21 cellular contexts compared by ENCODE assay signal in genomic region chr13:81676008-81676407, GRCh38.
DNase-seq lines count a peak whose midpoint lies in the region; ATAC-seq lines count a peak whose summit lies in the region.
"Had no signal": no experiment of that assay in that cellular context is flagged by ENCODE, and none has a peak within 500 bp of the region (broad histone marks: within the 10 kb centered on the region; RNA-seq: fewer than 3 reads in every experiment).

No MANE protein-coding gene starts in this region.

- peak overlapping the region; percentile 42 for H3K27ac Mint-ChIP-seq in activated naive CD8-positive, alpha-beta T cell treated with anti-CD3 and anti-CD28 coated beads for 36 hours
- no peak overlapping the region for H3K27ac Mint-ChIP-seq in activated naive CD8-positive, alpha-beta T cell treated with anti-CD3 and anti-CD28 coated beads, Interleukin-2, amount 50 U/mL, for 24 hours
- H3K27ac Mint-ChIP-seq: CD14-positive monocyte; CD4-positive, alpha-beta memory T cell; CD4-positive, CD25-positive, alpha-beta regulatory T cell; CD8-positive, alpha-beta memory T cell had no signal

- H3K4me3 Mint-ChIP-seq in activated naive CD8-positive, alpha-beta T cell treated with anti-CD3 and anti-CD28 coated beads for 36 hours, result no peak overlapping the region
- no peak overlapping the region for H3K4me3 Mint-ChIP-seq in activated naive CD8-positive, alpha-beta T cell treated with anti-CD3 and anti-CD28 coated beads, Interleukin-2, amount 50 U/mL, for 24 hours
- H3K4me3 Mint-ChIP-seq: CD14-positive monocyte; CD4-positive, alpha-beta memory T cell; CD4-positive, CD25-positive, alpha-beta regulatory T cell; CD8-positive, alpha-beta memory T cell had no signal

- peaks cover 3% of the 10 kb centered on the region for H3K9me3 Mint-ChIP-seq in activated naive CD8-positive, alpha-beta T cell treated with anti-CD3 and anti-CD28 coated beads for 36 hours
- H3K9me3 Mint-ChIP-seq in activated naive CD8-positive, alpha-beta T cell treated with anti-CD3 and anti-CD28 coated beads, Interleukin-2, amount 50 U/mL, for 24 hours, result peaks cover 5% of the 10 kb centered on the region

- no peaks in the 10 kb centered on the region for H3K4me1 Mint-ChIP-seq in activated naive CD8-positive, alpha-beta T cell treated with anti-CD3 and anti-CD28 coated beads for 36 hours
- no peaks in the 10 kb centered on the region for H3K4me1 Mint-ChIP-seq in activated naive CD8-positive, alpha-beta T cell treated with anti-CD3 and anti-CD28 coated beads, Interleukin-2, amount 50 U/mL, for 24 hours
- H3K4me1 Mint-ChIP-seq: CD14-positive monocyte; CD4-positive, alpha-beta memory T cell; CD4-positive, CD25-positive, alpha-beta regulatory T cell; CD8-positive, alpha-beta memory T cell had no signal

- H3K27me3 Mint-ChIP-seq in activated naive CD8-positive, alpha-beta T cell treated with anti-CD3 and anti-CD28 coated beads for 36 hours, result no peaks in the 10 kb centered on the region
- H3K27me3 Mint-ChIP-seq in activated naive CD8-positive, alpha-beta T cell treated with anti-CD3 and anti-CD28 coated beads, Interleukin-2, amount 50 U/mL, for 24 hours, result no peaks in the 10 kb centered on the region
- H3K27me3 Mint-ChIP-seq: CD4-positive, alpha-beta memory T cell; CD4-positive, CD25-positive, alpha-beta regulatory T cell; CD8-positive, alpha-beta memory T cell had no signal

- no peaks in the 10 kb centered on the region for H3K36me3 Mint-ChIP-seq in activated naive CD8-positive, alpha-beta T cell treated with anti-CD3 and anti-CD28 coated beads for 36 hours
- H3K36me3 Mint-ChIP-seq in activated naive CD8-positive, alpha-beta T cell treated with anti-CD3 and anti-CD28 coated beads, Interleukin-2, amount 50 U/mL, for 24 hours (ENCODE audit: low read depth), result no peaks in the 10 kb centered on the region
- H3K36me3 Mint-ChIP-seq: CD14-positive monocyte; CD4-positive, alpha-beta memory T cell; CD4-positive, CD25-positive, alpha-beta regulatory T cell; CD8-positive, alpha-beta memory T cell had no signal

- no peak for DNase-seq in activated naive CD8-positive, alpha-beta T cell treated with anti-CD3 and anti-CD28 coated beads for 36 hours
- DNase-seq in activated naive CD8-positive, alpha-beta T cell treated with anti-CD3 and anti-CD28 coated beads, Interleukin-2, amount 50 U/mL, for 24 hours, result no peak
- DNase-seq in mesenteric fat pad (ENCODE audit: low spot score) (peak; percentile 78), AG20443 (ENCODE audit: low spot score) (no peak), NOMO-1 (lab: John Stamatoyannopoulos, UW; ENCODE audit: unreplicated experiment in 2 of 2) (no peak)
- DNase-seq: BE2C; C1 segment of cervical spinal cord; CD4-positive, alpha-beta memory T cell; CD4-positive, CD25-positive, alpha-beta regulatory T cell; CD8-positive, alpha-beta memory T cell; COR-L47; DMS 273 treated with DMSO at 0.1 percent for 48 hours; DMS153; DMS53; DMS79; DND-41; EL; GDM1 had no signal

- ATAC-seq in activated naive CD8-positive, alpha-beta T cell treated with anti-CD3 and anti-CD28 coated beads, Interleukin-2, amount 50 U/mL, for 24 hours, result no peak
- ATAC-seq: A549, GM12878 had no signal
